Comparison of ENCODE assay signal across 1 cellular context in genomic region chr1:24767351-24767750, GRCh38.
TF ChIP-seq lines count a peak whose summit lies in the region.

No MANE protein-coding gene starts in this region.

TF ChIP-seq in HepG2, 621 proteins besides CTCF, POLR2A, EP300 and RAD21 (continued from another document):
- TF ChIP-seq ZSCAN5A (CRISPR knock-in tag; IDR thresholded peaks at IDR 0.05; ENCODE audit: borderline replicate concordance): peak; percentile 77; the same call in 1 of the 2 replicates
- peak; percentile 99 for TF ChIP-seq RXRB (CRISPR knock-in tag; IDR thresholded peaks at IDR 0.05; ENCODE audit: borderline replicate concordance)
- no peak for TF ChIP-seq ZNF576 (CRISPR knock-in tag; IDR thresholded peaks at IDR 0.05)
- TF ChIP-seq JARID2 (CRISPR knock-in tag; IDR thresholded peaks at IDR 0.05; ENCODE audit: insufficient replicate concordance): no peak
- peak; percentile 97 for TF ChIP-seq ZMYM2 (CRISPR knock-in tag; IDR thresholded peaks at IDR 0.05)
- TF ChIP-seq KMT2B (CRISPR knock-in tag; IDR thresholded peaks at IDR 0.05): peak; percentile 63; the same call in 1 of the 2 replicates
- peak; percentile 95 for TF ChIP-seq ZNF644 (CRISPR knock-in tag; IDR thresholded peaks at IDR 0.05; ENCODE audit: low read depth)
- no peak for TF ChIP-seq EED (CRISPR knock-in tag; IDR thresholded peaks at IDR 0.05)
- no peak for TF ChIP-seq PRMT3 (CRISPR knock-in tag; IDR thresholded peaks at IDR 0.05; ENCODE audit: borderline replicate concordance, low read depth)
- TF ChIP-seq BRF2 (CRISPR knock-in tag; IDR thresholded peaks at IDR 0.05): 0 out of 2 replicates have a peak, but pooled peaks have one; percentile 35
- no peak for TF ChIP-seq HMGXB4 (CRISPR knock-in tag; IDR thresholded peaks at IDR 0.05; ENCODE audit: borderline replicate concordance in 1 of 2, low read depth in 1 of 2)
- TF ChIP-seq ZBTB25 (CRISPR knock-in tag; IDR thresholded peaks at IDR 0.05): no peak
- TF ChIP-seq DPF2 (CRISPR knock-in tag; IDR thresholded peaks at IDR 0.05; ENCODE audit: borderline replicate concordance, low read depth): peak; percentile 60; the same call in 1 of the 2 replicates
- no peak for TF ChIP-seq ZNF33B (CRISPR knock-in tag; IDR thresholded peaks at IDR 0.05)
- no peak for TF ChIP-seq AGO1 (IDR thresholded peaks at IDR 0.05; ENCODE audit: low read depth, low read length, poor library complexity, severe bottlenecking)
- peak; percentile 99 for TF ChIP-seq HNF4A (CRISPR knock-in tag; IDR thresholded peaks at IDR 0.05)
